In the genomic region with DNA sequence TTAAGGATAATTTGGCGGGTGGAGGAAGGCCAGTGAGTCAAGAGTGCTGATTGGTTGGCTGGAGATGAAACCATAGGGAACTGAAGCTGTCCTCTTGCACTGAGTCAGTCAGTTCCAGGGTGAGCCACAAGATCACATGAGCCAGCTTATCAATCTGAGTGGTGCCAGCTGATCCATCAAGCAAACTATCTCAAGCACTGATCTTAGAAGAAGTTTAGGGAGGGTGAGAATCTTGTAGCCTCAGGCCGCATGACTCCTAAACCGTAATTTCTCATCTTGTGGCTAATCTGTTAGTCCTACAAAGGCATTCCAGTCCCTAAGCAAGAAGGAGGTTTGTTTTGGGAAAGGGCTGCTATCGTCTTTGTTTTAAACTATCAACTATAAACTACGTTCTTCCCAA, we compare ENCODE assay signal across 24 cellular contexts.
"Had no signal": no experiment of that assay in that cellular context is flagged by ENCODE, and none has a peak within 500 bp of the region (broad histone marks: within the 10 kb centered on the region; RNA-seq: fewer than 3 reads in every experiment).

No MANE protein-coding gene starts in this region.

- H2AFZ ChIP-seq: neural progenitor cell had no signal

- H3K9me3 ChIP-seq: adrenal gland, gastroesophageal sphincter, stomach, suprapubic skin, tibial nerve, uterus had no signal

- H3K4me3 ChIP-seq: adrenal gland, gastroesophageal sphincter, neural progenitor cell, stomach, suprapubic skin, tibial nerve, uterus had no signal

- H3K9ac ChIP-seq: neural progenitor cell had no signal

- H3K4me1 ChIP-seq: adrenal gland, gastroesophageal sphincter, neural progenitor cell, suprapubic skin, uterus had no signal

- H3K36me3 ChIP-seq: adrenal gland, gastroesophageal sphincter, neural progenitor cell, stomach, suprapubic skin, tibial nerve, uterus had no signal

- H3K4me2 ChIP-seq: neural progenitor cell had no signal

- DNase-seq: activated B cell treated with CpG ODN at 0.5 μM for 24 hours; activated CD4-positive, alpha-beta T cell treated with anti-CD3 and anti-CD28 coated beads for 4 hours; activated CD4-positive, alpha-beta T cell treated with anti-CD3 and anti-CD28 coated beads, Interleukin-2, amount 50 U/mL, for 48 hours; activated CD8-positive, alpha-beta memory T cell treated with anti-CD3 and anti-CD28 coated beads, Interleukin-2, amount 50 U/mL, for 48 hours; activated naive CD4-positive, alpha-beta T cell; activated T-cell treated with anti-CD3 and anti-CD28 coated beads, Interleukin-2, amount 50 U/mL, for 4 hours; adrenal gland; effector memory CD4-positive, alpha-beta T cell; head of caudate nucleus; hypothalamus; left cardiac atrium; naive thymus-derived CD8-positive, alpha-beta T cell; small intestine; stimulated activated CD4-positive, alpha-beta T cell treated with anti-CD3 and anti-CD28 coated beads, Interleukin-2, amount 100 ng/mL, for 24 hours; stomach; uterus had no signal

- ATAC-seq: activated T-cell treated with anti-CD3 and anti-CD28 coated beads, Interleukin-2, amount 50 U/mL, for 4 hours; gastroesophageal sphincter; left cardiac atrium; naive thymus-derived CD8-positive, alpha-beta T cell; sciatic nerve; stimulated activated memory B cell treated with anti-CD40 and anti-IgM and Interleukin-4, amounts not matched to agents 10 μg/mL and 1 μg/mL and 100 μg/mL, for 72 hours had no signal

- H3K27me3 ChIP-seq: adrenal gland, gastroesophageal sphincter, neural progenitor cell, stomach, suprapubic skin, tibial nerve, uterus had no signal

- FAIRE-seq: astrocyte, colon, small intestine had no signal

- H3K27ac ChIP-seq: adrenal gland, gastroesophageal sphincter, neural progenitor cell, stomach, suprapubic skin, tibial nerve, uterus had no signal
